Comparison of ENCODE assay signal across 8 cellular contexts in genomic region chr6:133953634-133954415, GRCh38. TPM values are rescaled to one million over a fixed set of nuclear protein-coding genes. Genes with fewer than 3 reads are reported as not detected.
DNase-seq lines count a peak whose midpoint lies in the region; ATAC-seq and TF ChIP-seq lines count a peak whose summit lies in the region.

No MANE protein-coding gene starts in this region.

- no peak for TF ChIP-seq POLR2A in stomach (IDR thresholded peaks at IDR 0.05)

- no peaks in the 10 kb centered on the region for H3K36me3 ChIP-seq in iPS-18a (ENCODE audit: control insufficient read depth, low read depth, low read length)
- H3K36me3 ChIP-seq in stomach, result no peaks in the 10 kb centered on the region

- peak overlapping the region; percentile 82 for H3K9ac ChIP-seq in iPS-18a (ENCODE audit: low read length)

- TF ChIP-seq CTCF in WTC11 (IDR thresholded peaks at IDR 0.05) (no peak), stomach (IDR thresholded peaks at IDR 0.05) (no peak)

- CTCF ChIA-PET in activated CD4-positive, alpha-beta T cell treated with anti-CD3 and anti-CD28 coated beads, Interleukin-2, amount 10 ng/mL, durations not matched to agents 7 days and 5 days (lab: Charles Lee), result interaction anchor here (1.4 to 1.6 kb wide), 3 partner anchors 19 to 110 kb away, joined by 3 to 7 read pairs (median 5); no protein-coding TSS in a partner anchor
- CTCF ChIA-PET in WTC11 (lab: Charles Lee), result interaction anchor here (0.7 to 2.7 kb wide), 7 partner anchors 10 to 143 kb away, joined by 3 to 14 read pairs (median 6); no protein-coding TSS in a partner anchor

- no peaks in the 10 kb centered on the region for H3K9me3 Mint-ChIP-seq in activated CD4-positive, alpha-beta T cell treated with anti-CD3 and anti-CD28 coated beads, Interleukin-2, amount 10 ng/mL, durations not matched to agents 7 days and 5 days
- H3K9me3 Mint-ChIP-seq in WTC11, result no peaks in the 10 kb centered on the region

- no peak for TF ChIP-seq EP300 in stomach (IDR thresholded peaks at IDR 0.05)

- WGBS in stomach, 5 donors, result 6 to 8% (median 7%) methylated on average over 23 of the region's 23 CpGs

- H3K4me3 ChIP-seq in iPS-18a (ENCODE audit: low read length), result peak overlapping the region; percentile 70
- H3K4me3 ChIP-seq in stomach, result peak overlapping the region; percentile 81 to 94 (median 93)

- H3K36me3 Mint-ChIP-seq in activated CD4-positive, alpha-beta T cell treated with anti-CD3 and anti-CD28 coated beads, Interleukin-2, amount 10 ng/mL, durations not matched to agents 7 days and 5 days (ENCODE audit: low read depth), result no peaks in the 10 kb centered on the region
- no peaks in the 10 kb centered on the region for H3K36me3 Mint-ChIP-seq in WTC11

- H3K27ac ChIP-seq in iPS-18a (ENCODE audit: low read length) (peak overlapping the region; percentile 43), stomach (peak overlapping the region; percentile 85 to 97 (median 95))

- no peak for ATAC-seq in WTC11
- ATAC-seq in GM21723 (IDR thresholded peaks at IDR 0.05; ENCODE audit: unreplicated experiment), result no peak

- POLR2A ChIA-PET in activated CD4-positive, alpha-beta T cell treated with anti-CD3 and anti-CD28 coated beads, Interleukin-2, amount 10 ng/mL, durations not matched to agents 7 days and 5 days (lab: Charles Lee), result no interaction called here
- POLR2A ChIA-PET in WTC11 (lab: Charles Lee), result interaction anchor here (1.0 kb wide), 1 partner anchor 143 kb away, joined by 5 read pairs; no protein-coding TSS in a partner anchor

- intact Hi-C loops in stomach (cut with DNase I; ENCODE audit: low total_unique reads), result no loop called here

- H3K27me3 Mint-ChIP-seq in activated CD4-positive, alpha-beta T cell treated with anti-CD3 and anti-CD28 coated beads, Interleukin-2, amount 10 ng/mL, durations not matched to agents 7 days and 5 days, result no peaks in the 10 kb centered on the region
- H3K27me3 Mint-ChIP-seq in WTC11 (ENCODE audit: low read depth), result peaks cover 11% of the 10 kb centered on the region

- H3K4me3 Mint-ChIP-seq in activated CD4-positive, alpha-beta T cell treated with anti-CD3 and anti-CD28 coated beads, Interleukin-2, amount 10 ng/mL, durations not matched to agents 7 days and 5 days, result peak overlapping the region; percentile 94
- H3K4me3 Mint-ChIP-seq in WTC11, result peak overlapping the region; percentile 96

- H3K27me3 ChIP-seq in iPS-18a (ENCODE audit: control insufficient read depth, insufficient read depth, low read length) (peaks cover 7% of the 10 kb centered on the region), stomach (no peaks in the 10 kb centered on the region)

- H3K27ac Mint-ChIP-seq in activated CD4-positive, alpha-beta T cell treated with anti-CD3 and anti-CD28 coated beads, Interleukin-2, amount 10 ng/mL, durations not matched to agents 7 days and 5 days, result peak overlapping the region; percentile 88
- peak overlapping the region; percentile 66 for H3K27ac Mint-ChIP-seq in WTC11

- H3K9me3 ChIP-seq in iPS-18a (ENCODE audit: control insufficient read depth, low read depth, low read length), result no peaks in the 10 kb centered on the region
- no peaks in the 10 kb centered on the region for H3K9me3 ChIP-seq in stomach

- H3K4me1 ChIP-seq in iPS-18a (ENCODE audit: control insufficient read depth, low read depth, low read length), result peaks cover 15% of the 10 kb centered on the region
- peaks cover 24 to 60% (median 40%) of the 10 kb centered on the region in 4 donors for H3K4me1 ChIP-seq in stomach

- peak; percentile 20 for DNase-seq in activated CD4-positive, alpha-beta T cell treated with anti-CD3 and anti-CD28 coated beads, Interleukin-2, amount 10 ng/mL, durations not matched to agents 7 days and 5 days
- no peak for DNase-seq in activated CD4-positive, alpha-beta T cell treated with anti-CD3 and anti-CD28 coated beads for 1 hour
- DNase-seq in WTC11 (ENCODE audit: low spot score), result no peak
- DNase-seq in stomach, result no peak
- no peak for DNase-seq in GF-D8 (lab: John Stamatoyannopoulos, UW)
- DNase-seq in activated CD4-positive, CD25-positive, alpha-beta regulatory T cell treated with anti-CD3 and anti-CD28 coated beads, Interleukin-2, amount 50 U/mL, for 72 hours, result no peak

- H3K4me1 Mint-ChIP-seq in activated CD4-positive, alpha-beta T cell treated with anti-CD3 and anti-CD28 coated beads, Interleukin-2, amount 10 ng/mL, durations not matched to agents 7 days and 5 days, result peaks cover 44% of the 10 kb centered on the region
- peaks cover 40% of the 10 kb centered on the region for H3K4me1 Mint-ChIP-seq in WTC11

TF ChIP-seq in WTC11, 78 proteins besides CTCF, POLR2A, EP300 and RAD21:
- no peak for TF ChIP-seq NR1H2 (CRISPR knock-in tag; IDR thresholded peaks at IDR 0.05)
- TF ChIP-seq NR2C2 (CRISPR knock-in tag; IDR thresholded peaks at IDR 0.05), result no peak
- TF ChIP-seq USF1 (CRISPR knock-in tag; IDR thresholded peaks at IDR 0.05), result no peak
- TF ChIP-seq SP1 (CRISPR knock-in tag; conservative IDR thresholded peaks at IDR 0.05), result no peak
- no peak for TF ChIP-seq E2F4 (CRISPR knock-in tag; IDR thresholded peaks at IDR 0.05; ENCODE audit: borderline replicate concordance, low read depth)
- no peak for TF ChIP-seq GRHL2 (CRISPR knock-in tag; IDR thresholded peaks at IDR 0.05; ENCODE audit: insufficient replicate concordance, severe bottlenecking)
- no peak for TF ChIP-seq MYBL2 (CRISPR knock-in tag; IDR thresholded peaks at IDR 0.05)
- no peak for TF ChIP-seq CREB1 (CRISPR knock-in tag; IDR thresholded peaks at IDR 0.05)
- TF ChIP-seq AFF4 (CRISPR knock-in tag; IDR thresholded peaks at IDR 0.05; ENCODE audit: borderline replicate concordance), result no peak
- TF ChIP-seq ATF1 (CRISPR knock-in tag; IDR thresholded peaks at IDR 0.05), result no peak

RNA-seq across cellular contexts. Expression of gene TBPL1, which starts 0.8 kb away (rescaled TPM):
- total RNA-seq in activated CD4-positive, alpha-beta T cell treated with anti-CD3 and anti-CD28 coated beads, Interleukin-2, amount 10 ng/mL, durations not matched to agents 7 days and 5 days, result 10 to 100 TPM; 26.0 to 34.9 TPM
- total RNA-seq in WTC11 (2021) (39.8 to 44.0 TPM (median 42.1 TPM) in 3 replicates), stomach (10 to 100 TPM in 2 of 5 donors, 1 to 10 TPM in 1, under 1 TPM in 2; 0.29 to 67.7 (median 6.5) TPM)
- polyA plus RNA-seq in stomach, result 10 to 100 TPM; 23.1 to 29.6 (median 26.1) TPM
